Comparison of ENCODE assay signal across 2 cellular contexts in genomic region chr22:49158741-49159564, GRCh38.
TF ChIP-seq lines count a peak whose summit lies in the region.

No MANE protein-coding gene starts in this region.

TF ChIP-seq in HepG2, 621 proteins besides CTCF, POLR2A, EP300 and RAD21 (continued from another document):
- TF ChIP-seq PRMT3 (CRISPR knock-in tag; IDR thresholded peaks at IDR 0.05; ENCODE audit: borderline replicate concordance, low read depth): no peak
TF ChIP-seq in HepG2: peak in this region for 0.

TF ChIP-seq in H1, 55 proteins besides CTCF, POLR2A, EP300 and RAD21 (continued from another document):
- TF ChIP-seq ATF2 (IDR thresholded peaks at IDR 0.05; ENCODE audit: low read length) (no peak), JUND (IDR thresholded peaks at IDR 0.05; ENCODE audit: low read length) (no peak), TBP (IDR thresholded peaks at IDR 0.05; ENCODE audit: low read depth, low read length) (no peak), RNF2 (IDR thresholded peaks at IDR 0.05; ENCODE audit: borderline replicate concordance, low read depth, low read length, missing control alignments, poor library complexity, severe bottlenecking) (no peak), RXRA (IDR thresholded peaks at IDR 0.05; ENCODE audit: insufficient read depth, low read depth, low read length) (no peak), GTF2F1 (IDR thresholded peaks at IDR 0.05; ENCODE audit: borderline replicate concordance, low read depth, low read length) (no peak), JUN (IDR thresholded peaks at IDR 0.05; ENCODE audit: low read depth, low read length) (no peak), HDAC6 (IDR thresholded peaks at IDR 0.05; ENCODE audit: low read depth, low read length) (no peak), FOSL1 (IDR thresholded peaks at IDR 0.05; ENCODE audit: insufficient read depth, low read depth, low read length) (no peak), USF2 (IDR thresholded peaks at IDR 0.05; ENCODE audit: low read length) (no peak)
TF ChIP-seq in H1: peak in this region for 0.
